ENCODE assay signal across 30 cellular contexts in genomic region chr6:29744131-29744530, GRCh38.
"Had no signal": no experiment of that assay in that cellular context is flagged by ENCODE, and none has a peak within 500 bp of the region (broad histone marks: within the 10 kb centered on the region; RNA-seq: fewer than 3 reads in every experiment).

No MANE protein-coding gene starts in this region.

- DNase-seq: activated B cell treated with CpG ODN at 0.5 μM for 24 hours; activated CD4-positive, alpha-beta memory T cell treated with anti-CD3 and anti-CD28 coated beads for 36 hours; activated CD4-positive, alpha-beta T cell treated with anti-CD3 and anti-CD28 coated beads for 4 hours; activated CD4-positive, alpha-beta T cell treated with anti-CD3 and anti-CD28 coated beads, Interleukin-2, amount 10 ng/mL, durations not matched to agents 24 days and 14 days; activated CD4-positive, alpha-beta T cell treated with anti-CD3 and anti-CD28 coated beads, Interleukin-2, amount 50 U/mL, for 1 hour; activated CD4-positive, alpha-beta T cell treated with anti-CD3 and anti-CD28 coated beads, Interleukin-2, amount 50 U/mL, for 4 hours; activated CD4-positive, CD25-positive, alpha-beta regulatory T cell treated with anti-CD3 and anti-CD28 coated beads, Interleukin-2, amount 50 U/mL, for 72 hours; activated CD8-positive, alpha-beta T cell treated with anti-CD3 and anti-CD28 coated beads for 36 hours; activated gamma-delta T cell treated with Interleukin-2 at 50 U/mL for 16 hours; activated naive CD4-positive, alpha-beta T cell; activated naive CD4-positive, alpha-beta T cell treated with anti-CD3 and anti-CD28 coated beads for 36 hours; activated naive CD4-positive, alpha-beta T cell treated with anti-CD3 and anti-CD28 coated beads, Interleukin-2, amount 50 U/mL, for 16 hours; activated naive CD8-positive, alpha-beta T cell treated with anti-CD3 and anti-CD28 coated beads for 36 hours; activated T-cell treated with anti-CD3 and anti-CD28 coated beads for 4 hours; activated T-cell treated with anti-CD3 and anti-CD28 coated beads, Interleukin-2, amount 50 U/mL, for 1 hour; activated T-cell treated with anti-CD3 and anti-CD28 coated beads, Interleukin-2, amount 50 U/mL, for 4 hours; activated T-cell treated with anti-CD3 and anti-CD28 coated beads, Interleukin-2, amount 50 U/mL, for 72 hours; amniotic stem cell; aorta; body of pancreas; brain microvascular endothelial cell; central memory CD4-positive, alpha-beta T cell; SW 1271; T-helper 1 cell; T-helper 2 cell; T-helper 9 cell had no signal

- H3K36me3 ChIP-seq: brain microvascular endothelial cell, breast epithelium had no signal

- H3K9me3 ChIP-seq: adrenal gland, body of pancreas, breast epithelium had no signal

- ATAC-seq: activated CD8-positive, alpha-beta T cell treated with anti-CD3 and anti-CD28 coated beads for 36 hours; activated naive CD4-positive, alpha-beta T cell treated with anti-CD3 and anti-CD28 coated beads, Interleukin-2, amount 50 U/mL, for 72 hours; activated T-cell treated with anti-CD3 and anti-CD28 coated beads, Interleukin-2, amount 50 U/mL, for 4 hours; activated T-cell treated with anti-CD3 and anti-CD28 coated beads, Interleukin-2, amount 50 U/mL, for 72 hours; activated T-helper 17 cell treated with anti-CD3 and anti-CD28 coated beads, Interleukin-2, amount 50 U/mL, for 72 hours; body of pancreas had no signal

- H3K27me3 ChIP-seq: adrenal gland, body of pancreas, breast epithelium had no signal

- H3K27ac ChIP-seq: adrenal gland, body of pancreas, brain microvascular endothelial cell, breast epithelium had no signal

- H3K4me3 ChIP-seq: adrenal gland, body of pancreas, breast epithelium had no signal
